Comparison of ENCODE assay signal across 10 cellular contexts in the genomic region with DNA sequence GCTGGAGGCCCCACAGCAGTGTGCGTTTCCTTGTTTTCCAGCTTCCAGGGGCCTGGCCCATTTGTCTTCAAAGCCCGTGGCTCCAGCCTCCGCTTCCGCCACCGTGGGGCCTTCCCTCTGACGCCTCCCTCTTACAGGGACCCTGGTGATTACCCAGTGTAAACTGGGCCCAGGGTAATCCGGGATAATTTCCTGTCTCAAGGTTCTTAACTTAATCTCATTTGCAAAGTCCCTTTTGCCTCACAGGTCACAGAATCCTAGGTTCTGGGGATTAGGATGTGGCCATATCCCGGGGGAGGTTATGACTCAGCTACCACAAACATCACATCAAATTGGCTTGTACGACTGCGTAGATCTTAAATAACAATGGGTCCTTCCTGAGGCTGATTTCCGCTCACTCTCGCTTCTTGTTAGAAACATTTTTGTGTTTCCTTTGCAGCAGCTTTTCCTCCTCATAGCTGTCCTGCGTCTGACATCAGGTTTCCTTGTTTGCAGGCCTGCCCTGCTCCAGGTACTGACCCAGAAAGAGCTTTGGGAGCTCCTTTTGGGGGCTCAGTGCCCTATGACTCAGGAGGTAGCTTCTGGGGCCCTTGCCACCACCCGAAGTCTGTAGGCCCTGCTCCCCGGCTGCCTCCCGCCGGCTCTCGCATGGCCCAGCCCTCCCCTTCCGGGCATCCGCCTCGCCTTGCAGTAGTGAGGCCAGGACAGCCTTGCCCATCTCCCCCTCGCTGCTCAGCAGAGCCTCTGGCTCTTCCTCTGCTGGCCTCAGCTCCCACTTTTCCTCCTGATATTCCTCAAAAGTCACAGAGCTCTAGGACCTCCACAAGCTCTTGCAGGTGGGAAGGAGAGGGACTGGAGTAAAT.
DNase-seq lines count a peak whose midpoint lies in the region; ATAC-seq and TF ChIP-seq lines count a peak whose summit lies in the region.
"Had no signal": no experiment of that assay in that cellular context is flagged by ENCODE, and none has a peak within 500 bp of the region (broad histone marks: within the 10 kb centered on the region; RNA-seq: fewer than 3 reads in every experiment).

No MANE protein-coding gene starts in this region.

- H3K27me3 Mint-ChIP-seq in MCF 10A (ENCODE audit: insufficient read depth, unreplicated experiment) (peaks cover 11% of the 10 kb centered on the region), glutamatergic neuron (ENCODE audit: unreplicated experiment) (peaks cover 2% of the 10 kb centered on the region)

- POLR2A ChIA-PET in MCF 10A (lab: Yijun Ruan, JAX) = no interaction called here

- no peaks in the 10 kb centered on the region for H3K4me1 ChIP-seq in testis

- H3K27ac Mint-ChIP-seq in MCF 10A (ENCODE audit: low read depth, unreplicated experiment) = peak overlapping the region; percentile 60
- H3K27ac Mint-ChIP-seq in glutamatergic neuron (ENCODE audit: unreplicated experiment) = no peak overlapping the region

- no peaks in the 10 kb centered on the region for H3K9me3 ChIP-seq in testis

- peaks cover 15% of the 10 kb centered on the region for H3K4me1 Mint-ChIP-seq in MCF 10A (ENCODE audit: insufficient read depth, unreplicated experiment)
- H3K4me1 Mint-ChIP-seq in glutamatergic neuron (ENCODE audit: low read depth, unreplicated experiment) = peaks cover 4% of the 10 kb centered on the region

- no peak for ATAC-seq in HG02840 (IDR thresholded peaks at IDR 0.05; ENCODE audit: low FRiP score, unreplicated experiment)
- ATAC-seq: SK-N-SH treated with all-trans-retinoic acid at 6 μM for 48 hours had no signal

- no peak overlapping the region for H3K27ac ChIP-seq in testis

- no peak overlapping the region for H3K4me3 Mint-ChIP-seq in MCF 10A (ENCODE audit: unreplicated experiment)
- no peak overlapping the region for H3K4me3 Mint-ChIP-seq in glutamatergic neuron (ENCODE audit: unreplicated experiment)

- TF ChIP-seq POLR2A in testis (IDR thresholded peaks at IDR 0.05) = no peak

- intact Hi-C loops in MCF 10A (cut with micrococcal nuclease) = no loop called here
- intact Hi-C loops in testis (cut with DNase I; ENCODE audit: low total_unique reads) = no loop called here

- H3K36me3 Mint-ChIP-seq in MCF 10A (ENCODE audit: insufficient read depth, unreplicated experiment) = no peaks in the 10 kb centered on the region
- H3K36me3 Mint-ChIP-seq in glutamatergic neuron (ENCODE audit: unreplicated experiment) = peaks cover 15% of the 10 kb centered on the region

- no peak overlapping the region for H3K4me3 ChIP-seq in testis

- BruUV-seq in MCF 10A (replicated peaks; lab: Mats Ljungman, UMichigan) = no TSS peak

- DNase-seq in NCI-H1436 (lab: John Stamatoyannopoulos, UW) = peak; percentile 35
- DNase-seq in MCF 10A (ENCODE audit: unreplicated experiment) = peak; percentile 85
- peak; percentile 29 for DNase-seq in left kidney (ENCODE audit: low read depth, low spot score)
- peak; percentile 9 for DNase-seq in testis
- no peak for DNase-seq in DMS 273 treated with DMSO at 0.1 percent for 48 hours (lab: John Stamatoyannopoulos, UW)
- DNase-seq in activated CD4-positive, alpha-beta T cell treated with anti-CD3 and anti-CD28 coated beads for 1 hour = no peak
- no peak for DNase-seq in glutamatergic neuron
- DNase-seq: midbrain had no signal

- 77 to 86% methylated on average over 20 to 22 of the region's 22 CpGs for WGBS in testis, 2 donors

- CTCF ChIA-PET in MCF 10A (lab: Yijun Ruan, JAX) = interaction anchor here (1.0 kb wide), 2 partner anchors 20 to 665 kb away, joined by 3 to 4 read pairs; no protein-coding TSS in a partner anchor

- no peaks in the 10 kb centered on the region for H3K27me3 ChIP-seq in testis

- TF ChIP-seq CTCF in MCF 10A (IDR thresholded peaks at IDR 0.05; ENCODE audit: unreplicated experiment) (no peak), testis (IDR thresholded peaks at IDR 0.05) (no peak), glutamatergic neuron (IDR thresholded peaks at IDR 0.05; ENCODE audit: partially characterized antibody, unreplicated experiment) (no peak)

- H3K36me3 ChIP-seq in testis (ENCODE audit: low read depth, missing control alignments) = no peaks in the 10 kb centered on the region

- H3K9me3 Mint-ChIP-seq in MCF 10A (ENCODE audit: unreplicated experiment) = no peaks in the 10 kb centered on the region
- peaks cover 1% of the 10 kb centered on the region for H3K9me3 Mint-ChIP-seq in glutamatergic neuron (ENCODE audit: unreplicated experiment)

Comparison
In these comparisons a context has a peak if more than half of its experiments do, and no peak if none do; other contexts are left out.
1. DNase-seq: peak in NCI-H1436 (single experiment), MCF 10A (single experiment), left kidney (single experiment) and testis (single experiment); none in DMS 273 treated with DMSO at 0.1 percent for 48 hours (single experiment), activated CD4-positive, alpha-beta T cell treated with anti-CD3 and anti-CD28 coated beads for 1 hour (single experiment) and glutamatergic neuron (single experiment).